In genomic region chr3:140117111-140117526, GRCh38 we compare ENCODE assay signal across 21 cellular contexts.
DNase-seq lines count a peak whose midpoint lies in the region; ATAC-seq, FAIRE-seq and TF ChIP-seq lines count a peak whose summit lies in the region.
"Had no signal": no experiment of that assay in that cellular context is flagged by ENCODE, and none has a peak within 500 bp of the region (broad histone marks: within the 10 kb centered on the region; RNA-seq: fewer than 3 reads in every experiment).

No MANE protein-coding gene starts in this region.

- H3K27ac ChIP-seq in liver (ENCODE audit: low read depth in 1 of 2, low read length in 2 of 2) (no peak overlapping the region), HepG2 (ENCODE audit: extremely low read length, insufficient read depth, low read length) (no peak overlapping the region)
- H3K27ac ChIP-seq: body of pancreas, GM23248, heart left ventricle had no signal

- ATAC-seq in HepG2, result no peak
- ATAC-seq in activated CD4-positive, CD25-positive, alpha-beta regulatory T cell treated with anti-CD3 and anti-CD28 coated beads, Interleukin-2, amount 50 U/mL, for 24 hours, result no peak
- ATAC-seq: body of pancreas, heart left ventricle, left colon, T-helper 17 cell had no signal

- H3K9ac ChIP-seq in liver (ENCODE audit: low read depth in 1 of 2, low read length in 2 of 2), result no peak overlapping the region
- no peak overlapping the region for H3K9ac ChIP-seq in HepG2 (ENCODE audit: insufficient read depth, low read depth, low read length)
- H3K9ac ChIP-seq: GM23248 had no signal

- H2AFZ ChIP-seq in HepG2 (ENCODE audit: low read length), result no peak overlapping the region
- H2AFZ ChIP-seq: GM23248 had no signal

- in situ Hi-C loops in HepG2 (cut with HindIII; ENCODE audit: extremely low pct_ligation_motif_present, low pct_unique_long_range_greater_than_20kb) (no loop called here), astrocyte of the cerebellum (cut with HindIII; ENCODE audit: low sequenced_read_pairs) (no loop called here)

- POLR2A ChIA-PET in HepG2 (lab: Yijun Ruan, JAX), result no interaction called here

- H4K20me1 ChIP-seq in HepG2 (ENCODE audit: insufficient read depth, low read length), result no peaks in the 10 kb centered on the region

- TF ChIP-seq CTCF in liver (IDR thresholded peaks at IDR 0.05; ENCODE audit: low read depth, low read length, missing input control) (no peak), HepG2 (CRISPR knock-in tag; IDR thresholded peaks at IDR 0.05) (no peak), astrocyte of the cerebellum (IDR thresholded peaks at IDR 0.05; ENCODE audit: low read depth, low read length, missing control alignments) (no peak)

- H3K27me3 ChIP-seq in liver (ENCODE audit: control insufficient read depth in 4 of 4, insufficient read depth in 4 of 4, low read length in 3 of 4) (no peaks in the 10 kb centered on the region), HepG2 (ENCODE audit: control insufficient read depth in 1 of 2, insufficient read depth in 2 of 2, low read length in 2 of 2) (peaks cover 0 to 10% of the 10 kb centered on the region in 2 experiments; a peak in 3 of 5 replicates)
- H3K27me3 ChIP-seq: body of pancreas, heart left ventricle had no signal

- TF ChIP-seq POLR2A in HepG2 (IDR thresholded peaks at IDR 0.05; ENCODE audit: insufficient read depth in 1 of 2, low read depth in 2 of 2, low read length in 2 of 2), result no peak

- H3K4me2 ChIP-seq in HepG2 (ENCODE audit: low read depth, low read length), result no peak overlapping the region

- 48% methylated on average over 4 of the region's 4 CpGs for WGBS in liver
- WGBS in HepG2 (ENCODE audit: low lambda C conversion rate), result 0% methylated on average over 4 of the region's 4 CpGs

- intact Hi-C loops in HepG2 (cut with micrococcal nuclease; ENCODE audit: unreplicated experiment), result no loop called here

- no peaks in the 10 kb centered on the region for H3K79me2 ChIP-seq in HepG2 (ENCODE audit: insufficient read depth, low read length)

- TF ChIP-seq EP300 in HepG2 (IDR thresholded peaks at IDR 0.05; ENCODE audit: low read depth in 2 of 2, low read length in 2 of 2) (no peak), HepG2 (CRISPR knock-in tag; IDR thresholded peaks at IDR 0.05; ENCODE audit: borderline replicate concordance) (no peak)

- no peaks in the 10 kb centered on the region for H3K9me3 ChIP-seq in liver (ENCODE audit: control insufficient read depth in 4 of 4, low read length in 3 of 4)
- no peaks in the 10 kb centered on the region for H3K9me3 ChIP-seq in HepG2 (ENCODE audit: low read length)
- H3K9me3 ChIP-seq: body of pancreas, heart left ventricle had no signal

- H3K36me3 ChIP-seq in liver (ENCODE audit: control insufficient read depth in 4 of 4, insufficient read depth in 3 of 4, low read depth in 1 of 4, low read length in 3 of 4), result no peaks in the 10 kb centered on the region
- H3K36me3 ChIP-seq in HepG2 (replicated peaks in 1 of 2; ENCODE audit: control insufficient read depth in 1 of 2, insufficient read depth in 2 of 2, low read length in 2 of 2), result no peaks in the 10 kb centered on the region
- H3K36me3 ChIP-seq: heart left ventricle had no signal

- TF ChIP-seq RAD21 in liver (IDR thresholded peaks at IDR 0.05) (no peak), HepG2 (CRISPR knock-in tag; IDR thresholded peaks at IDR 0.05) (no peak)

- H3K4me1 ChIP-seq in liver (ENCODE audit: control insufficient read depth in 4 of 4, insufficient read depth in 4 of 4, low read length in 3 of 4) (no peaks in the 10 kb centered on the region), HepG2 (ENCODE audit: insufficient read depth, low read length) (no peaks in the 10 kb centered on the region)
- H3K4me1 ChIP-seq: body of pancreas, heart left ventricle had no signal

- H3K4me3 ChIP-seq in liver (ENCODE audit: low read depth in 1 of 3, low read length in 3 of 3) (no peak overlapping the region), HepG2 (replicated peaks in 1 of 3; ENCODE audit: insufficient read depth in 1 of 3, low read depth in 2 of 3, low read length in 3 of 3) (no peak overlapping the region), astrocyte of the cerebellum (ENCODE audit: low read depth, low read length) (no peak overlapping the region)
- H3K4me3 ChIP-seq: body of pancreas, GM23248, heart left ventricle had no signal

- FAIRE-seq in HepG2 (lab: Jason Lieb, UNC), result no peak
- no peak for FAIRE-seq in RCC 7860 (lab: Jason Lieb, UNC)

- DNase-seq in HepG2 (ENCODE audit: low spot score) (no peak), astrocyte of the cerebellum (ENCODE audit: low read depth) (peak; percentile 6), kidney tubule cell (ENCODE audit: low spot score) (peak; percentile 50), RCC 7860 (ENCODE audit: low spot score) (no peak), DMS53 (lab: John Stamatoyannopoulos, UW) (no peak)
- DNase-seq in stimulated activated CD4-positive, alpha-beta T cell treated with anti-CD3 and anti-CD28 coated beads, Interleukin-15, amount 100 ng/mL, for 24 hours, result no peak
- DNase-seq: activated CD4-positive, alpha-beta T cell treated with anti-CD3 and anti-CD28 coated beads for 1 hour; activated naive CD4-positive, alpha-beta T cell treated with Interleukin-2 at 50 U/mL for 16 hours; body of pancreas; CD4-positive, alpha-beta memory T cell; dermis blood vessel endothelial cell; GDM1; GM23248; heart left ventricle; left colon; NCI-H1436 treated with DMSO at 0.1 percent for 48 hours; NK-92 treated with Interleukin-12 subunit alpha and Interleukin-12 subunit beta, amount 100 ng/mL, for 24 hours; Right ventricle myocardium superior; T-helper 17 cell had no signal

- no TSS peak for BruUV-seq in HepG2 (replicated peaks; lab: Mats Ljungman, UMichigan)

- CTCF ChIA-PET in HepG2 (lab: Yijun Ruan, JAX; ENCODE audit: low intra/inter-chr PET ratio, low total read pairs), result no interaction called here

TF ChIP-seq in liver, 16 proteins besides CTCF, POLR2A, EP300 and RAD21:
- peak; percentile 96 for TF ChIP-seq NR2F2 (IDR thresholded peaks at IDR 0.05)
- peak; percentile 27 to 43 for TF ChIP-seq RXRA (IDR thresholded peaks at IDR 0.05)
- TF ChIP-seq EGR1 (IDR thresholded peaks at IDR 0.05; ENCODE audit: low read depth in 2 of 2), result no peak

TF ChIP-seq in HepG2, 621 proteins besides CTCF, POLR2A, EP300 and RAD21:
- no peak for TF ChIP-seq BCLAF1 (IDR thresholded peaks at IDR 0.05)

Comparison
In these comparisons a context has a peak if more than half of its experiments do, and no peak if none do; other contexts are left out.
1. DNase-seq: peak in astrocyte of the cerebellum (single experiment) and kidney tubule cell (single experiment); none in HepG2 (single experiment), stimulated activated CD4-positive, alpha-beta T cell treated with anti-CD3 and anti-CD28 coated beads, Interleukin-15, amount 100 ng/mL, for 24 hours (single experiment), RCC 7860 (single experiment) and DMS53 (single experiment).